8 cellular contexts compared by ENCODE assay signal in the genomic region with DNA sequence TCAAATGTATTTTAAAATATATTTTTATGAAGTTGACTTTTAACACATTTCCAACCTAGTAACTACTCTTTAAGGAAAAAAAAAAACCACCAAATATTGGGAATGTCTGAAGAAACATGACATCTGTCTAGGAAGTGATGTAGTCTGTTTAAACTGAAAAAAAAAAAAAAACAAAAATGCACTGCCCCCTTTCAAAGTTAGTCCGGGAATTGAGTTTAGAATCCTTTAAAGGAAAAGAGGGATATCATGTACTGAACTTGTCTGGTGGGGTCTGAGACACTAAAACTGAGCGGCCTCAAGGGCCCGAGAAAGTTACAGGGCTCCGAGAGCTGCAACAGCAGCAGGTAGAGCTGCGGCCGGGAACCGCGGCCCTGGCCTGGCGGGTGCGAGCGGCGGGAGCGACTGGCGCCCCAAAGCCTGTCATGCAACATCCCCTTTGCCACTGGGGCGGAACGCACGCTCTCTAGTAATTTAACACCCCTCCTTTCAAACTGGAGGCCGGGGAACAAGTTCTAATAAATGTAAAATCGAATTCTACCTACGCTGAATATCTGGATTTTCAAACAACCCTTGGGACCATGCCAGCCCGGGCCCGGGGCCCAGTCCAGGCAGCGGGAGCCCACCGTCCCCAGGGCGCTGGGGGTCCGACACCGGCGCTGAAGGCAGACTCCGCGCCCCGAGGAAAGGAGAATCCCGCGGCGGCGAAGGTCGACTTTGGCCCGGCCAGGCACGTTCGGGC. TPM values are rescaled to one million over a fixed set of nuclear protein-coding genes. Genes with fewer than 3 reads are reported as not detected.
A peak's percentile ranks its signal among the peaks of the same experiment; 100 is the strongest.
DNase-seq lines count a peak whose midpoint lies in the region; ATAC-seq and TF ChIP-seq lines count a peak whose summit lies in the region.

No MANE protein-coding gene starts in this region.

- TF ChIP-seq CTCF in RWPE2 (IDR thresholded peaks at IDR 0.05; ENCODE audit: poor library complexity, severe bottlenecking) = no peak

- no peaks in the 10 kb centered on the region for H3K27me3 Mint-ChIP-seq in CD8-positive, alpha-beta memory T cell
- H3K27me3 Mint-ChIP-seq in activated naive CD8-positive, alpha-beta T cell treated with anti-CD3 and anti-CD28 coated beads, Interleukin-2, amount 10 ng/mL, durations not matched to agents 7 days and 5 days = no peaks in the 10 kb centered on the region

- peak overlapping the region; percentile 81 for H3K27ac ChIP-seq in CD8-positive, alpha-beta memory T cell (ENCODE audit: low read depth, low read length)
- peak overlapping the region; percentile 89 for H3K27ac ChIP-seq in RWPE2 (ENCODE audit: poor library complexity, severe bottlenecking)

- POLR2A ChIA-PET in CD8-positive, alpha-beta memory T cell (lab: Charles Lee) = interaction anchor here (1.0 kb wide), 1 partner anchor 33 kb away, joined by 4 read pairs; no protein-coding TSS in a partner anchor
- POLR2A ChIA-PET in activated naive CD8-positive, alpha-beta T cell treated with anti-CD3 and anti-CD28 coated beads, Interleukin-2, amount 10 ng/mL, durations not matched to agents 7 days and 5 days (lab: Charles Lee) = interaction anchor here (1.7 kb wide), 1 partner anchor 53 kb away, joined by 6 read pairs; no protein-coding TSS in a partner anchor

- no peaks in the 10 kb centered on the region for H3K36me3 ChIP-seq in CD8-positive, alpha-beta memory T cell (ENCODE audit: insufficient read depth, low read length)
- 0 out of 2 replicates have a peak, but pooled peaks cover 7% of the 10 kb centered on the region for H3K36me3 ChIP-seq in RWPE2 (ENCODE audit: low read depth)

- ATAC-seq in GM19467 (IDR thresholded peaks at IDR 0.05; ENCODE audit: unreplicated experiment) = peak; percentile 53
- peak; percentile 62 for ATAC-seq in HG03571 (IDR thresholded peaks at IDR 0.05; ENCODE audit: unreplicated experiment)
- peak; percentile 50 for ATAC-seq in RWPE2 (ENCODE audit: low read depth)
- peak; percentile 68 for ATAC-seq in activated naive CD8-positive, alpha-beta T cell treated with anti-CD3 and anti-CD28 coated beads, Interleukin-2, amount 10 ng/mL, durations not matched to agents 7 days and 5 days (ENCODE audit: low read depth)
- peak; percentile 65 to 68 for ATAC-seq in left cardiac atrium

- H3K36me3 Mint-ChIP-seq in CD8-positive, alpha-beta memory T cell = peaks cover 0 to 7% (median 0%) of the 10 kb centered on the region in 3 donors
- H3K36me3 Mint-ChIP-seq in activated naive CD8-positive, alpha-beta T cell treated with anti-CD3 and anti-CD28 coated beads, Interleukin-2, amount 10 ng/mL, durations not matched to agents 7 days and 5 days = peaks cover 9% of the 10 kb centered on the region

- H3K4me3 Mint-ChIP-seq in CD8-positive, alpha-beta memory T cell = peak overlapping the region; percentile 86 to 94 (median 91)
- H3K4me3 Mint-ChIP-seq in activated naive CD8-positive, alpha-beta T cell treated with anti-CD3 and anti-CD28 coated beads, Interleukin-2, amount 10 ng/mL, durations not matched to agents 7 days and 5 days = peak overlapping the region; percentile 96

- DNase-seq in CD8-positive, alpha-beta memory T cell = peak; percentile 24 to 69 (median 33)
- DNase-seq in RWPE2 (ENCODE audit: low spot score) = no peak
- peak; percentile 73 for DNase-seq in activated naive CD8-positive, alpha-beta T cell treated with anti-CD3 and anti-CD28 coated beads, Interleukin-2, amount 10 ng/mL, durations not matched to agents 7 days and 5 days
- peak; percentile 56 for DNase-seq in left cardiac atrium
- peak; percentile 27 to 93 (median 47) for DNase-seq in posterior cingulate gyrus
- no peak for DNase-seq in NCI-H187 treated with DMSO at 0.1 percent for 48 hours (lab: John Stamatoyannopoulos, UW)

- no peaks in the 10 kb centered on the region for H3K27me3 ChIP-seq in CD8-positive, alpha-beta memory T cell (ENCODE audit: insufficient read depth, low read length, poor library complexity, severe bottlenecking)
- H3K27me3 ChIP-seq in RWPE2 (ENCODE audit: insufficient read depth, poor library complexity, severe bottlenecking) = no peaks in the 10 kb centered on the region

- H3K4me3 ChIP-seq in CD8-positive, alpha-beta memory T cell (ENCODE audit: low read length) = peak overlapping the region; percentile 75
- peak overlapping the region; percentile 82 for H3K4me3 ChIP-seq in RWPE2 (ENCODE audit: severe bottlenecking)

- peak overlapping the region; percentile 5 to 90 (median 73) for H3K27ac Mint-ChIP-seq in CD8-positive, alpha-beta memory T cell
- H3K27ac Mint-ChIP-seq in activated naive CD8-positive, alpha-beta T cell treated with anti-CD3 and anti-CD28 coated beads, Interleukin-2, amount 10 ng/mL, durations not matched to agents 7 days and 5 days = peak overlapping the region; percentile 80

- CTCF ChIA-PET in CD8-positive, alpha-beta memory T cell (lab: Charles Lee) = interaction anchor here (1.5 kb wide), 1 partner anchor 134 kb away, joined by 3 read pairs; no protein-coding TSS in a partner anchor

- H3K9me3 Mint-ChIP-seq in CD8-positive, alpha-beta memory T cell = no peaks in the 10 kb centered on the region
- no peaks in the 10 kb centered on the region for H3K9me3 Mint-ChIP-seq in activated naive CD8-positive, alpha-beta T cell treated with anti-CD3 and anti-CD28 coated beads, Interleukin-2, amount 10 ng/mL, durations not matched to agents 7 days and 5 days

- H3K4me1 ChIP-seq in CD8-positive, alpha-beta memory T cell (ENCODE audit: insufficient read depth, low read length) = peaks cover 8% of the 10 kb centered on the region
- H3K4me1 ChIP-seq in RWPE2 (ENCODE audit: insufficient read depth, poor library complexity, severe bottlenecking) = peaks cover 38% of the 10 kb centered on the region

- no peaks in the 10 kb centered on the region for H3K9me3 ChIP-seq in CD8-positive, alpha-beta memory T cell (ENCODE audit: low read length)
- no peaks in the 10 kb centered on the region for H3K9me3 ChIP-seq in RWPE2 (ENCODE audit: severe bottlenecking)

- peaks cover 29 to 51% (median 43%) of the 10 kb centered on the region in 3 donors for H3K4me1 Mint-ChIP-seq in CD8-positive, alpha-beta memory T cell
- peaks cover 38% of the 10 kb centered on the region for H3K4me1 Mint-ChIP-seq in activated naive CD8-positive, alpha-beta T cell treated with anti-CD3 and anti-CD28 coated beads, Interleukin-2, amount 10 ng/mL, durations not matched to agents 7 days and 5 days

- intact Hi-C loops in left cardiac atrium (cut with DNase I) = loop anchor here in 1 of 2 donors (5.0 kb wide), 1 partner anchor 77 kb away; no protein-coding TSS in a partner anchor
- intact Hi-C loops in posterior cingulate gyrus (cut with DNase I) = loop anchor here (5.0 kb wide), 3 partner anchors 82 to 137 kb away; no protein-coding TSS in a partner anchor

RNA-seq across cellular contexts. Expression of gene RDX, which starts 0.8 kb away (rescaled TPM):
- total RNA-seq in CD8-positive, alpha-beta memory T cell = 10 to 100 TPM; 58.5 to 63.6 TPM
- polyA plus RNA-seq in CD8-positive, alpha-beta memory T cell = 17.2 TPM
- 10 to 100 TPM; 30.4 to 38.1 TPM for total RNA-seq in activated naive CD8-positive, alpha-beta T cell treated with anti-CD3 and anti-CD28 coated beads, Interleukin-2, amount 10 ng/mL, durations not matched to agents 7 days and 5 days
- total RNA-seq in left cardiac atrium = 100 to 1,000 TPM in 1 of 2 donors, 10 to 100 TPM in 1; 97.5 to 100 TPM

Comparison
In these comparisons a context has a peak if more than half of its experiments do, and no peak if none do; other contexts are left out.
1. DNase-seq: peak in CD8-positive, alpha-beta memory T cell (5 of 5), activated naive CD8-positive, alpha-beta T cell treated with anti-CD3 and anti-CD28 coated beads, Interleukin-2, amount 10 ng/mL, durations not matched to agents 7 days and 5 days (single experiment), left cardiac atrium (single experiment) and posterior cingulate gyrus (10 of 10); none in RWPE2 (single experiment) and NCI-H187 treated with DMSO at 0.1 percent for 48 hours (single experiment).
2. Peak in every context shown above with its lines, with median percentiles within 50 percentile points of each other: ATAC-seq.